ENCODE assay signal across 8 cellular contexts in the genomic region with DNA sequence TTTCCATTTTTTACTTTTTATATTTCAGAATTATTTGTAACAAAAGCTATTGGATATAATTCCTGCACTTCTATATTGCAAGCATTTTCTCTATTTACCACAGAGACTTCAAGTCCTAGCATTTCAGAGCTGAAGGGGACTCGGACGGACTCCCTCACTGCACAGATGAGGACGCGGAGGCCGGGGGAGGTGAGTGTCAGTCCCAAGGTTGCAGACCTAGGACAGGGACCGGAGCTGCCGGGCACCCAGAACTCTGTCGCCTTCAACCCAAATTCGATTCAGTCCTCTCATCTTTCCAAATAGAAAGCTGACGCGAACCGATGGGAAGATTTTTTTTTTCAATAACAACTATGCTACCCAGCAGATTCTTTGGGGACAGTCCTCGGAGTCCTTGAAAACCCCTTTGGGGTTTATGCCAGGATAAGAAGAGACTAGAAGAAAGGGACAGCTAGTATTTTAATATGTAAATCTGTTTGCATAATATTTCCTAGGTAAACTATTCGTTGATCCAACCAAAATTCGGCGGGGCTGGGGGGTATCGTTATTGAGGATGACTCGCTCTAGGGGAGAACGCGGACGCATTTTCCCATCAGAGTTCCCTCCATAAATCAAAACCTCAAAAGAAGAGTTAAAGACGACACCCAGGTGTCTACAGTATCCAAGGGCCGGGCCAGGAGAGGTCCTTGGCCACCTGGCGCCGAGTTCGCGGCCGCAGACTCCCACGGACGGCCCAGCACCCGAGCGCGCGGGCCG. TPM values are rescaled to one million over a fixed set of nuclear protein-coding genes. Genes with fewer than 3 reads are reported as not detected.
A peak's percentile ranks its signal among the peaks of the same experiment; 100 is the strongest.
DNase-seq lines count a peak whose midpoint lies in the region; FAIRE-seq and TF ChIP-seq lines count a peak whose summit lies in the region.

No MANE protein-coding gene starts in this region.

- FAIRE-seq in GM12892 (lab: Jason Lieb, UNC) = no peak

- H3K27me3 ChIP-seq in ectodermal cell (ENCODE audit: control insufficient read depth, insufficient read depth, low read length, poor library complexity, severe bottlenecking) (peaks cover 52% of the 10 kb centered on the region), neuron (ENCODE audit: insufficient read depth, low read length) (peaks cover 50% of the 10 kb centered on the region)

- H3K4me3 ChIP-seq in ectodermal cell (ENCODE audit: insufficient read depth, low read depth, low read length) = peak overlapping the region; percentile 53
- H3K4me3 ChIP-seq in neuron (ENCODE audit: low read length) = peak overlapping the region; percentile 53

- H3K4me1 ChIP-seq in ectodermal cell (ENCODE audit: control insufficient read depth, insufficient read depth, low read length) (no peaks in the 10 kb centered on the region), neuron (ENCODE audit: insufficient read depth, low read length) (peaks cover 3% of the 10 kb centered on the region)

- H3K4me3 Mint-ChIP-seq in IgD-negative memory B cell = peak overlapping the region; percentile 76 to 88 (median 86)

- H2AFZ ChIP-seq in neuron (ENCODE audit: low read depth, low read length) = peak overlapping the region; percentile 100

- H3K9me3 ChIP-seq in ectodermal cell (ENCODE audit: control insufficient read depth, low read length) (no peaks in the 10 kb centered on the region), neuron (ENCODE audit: low read length) (peaks cover 1% of the 10 kb centered on the region)

- peaks cover 0 to 2% (median 0%) of the 10 kb centered on the region in 3 donors for H3K9me3 Mint-ChIP-seq in IgD-negative memory B cell

- H3K36me3 ChIP-seq in ectodermal cell (ENCODE audit: control insufficient read depth, insufficient read depth, low read length) (no peaks in the 10 kb centered on the region), neuron (ENCODE audit: insufficient read depth, low read length) (no peaks in the 10 kb centered on the region)

- TF ChIP-seq POLR2A in GM12892 (IDR thresholded peaks at IDR 0.05; ENCODE audit: low read depth, low read length) = no peak

- H3K27ac ChIP-seq in ectodermal cell (ENCODE audit: insufficient read depth, low read depth, low read length, poor library complexity, severe bottlenecking) = no peak overlapping the region

- H3K36me3 Mint-ChIP-seq in IgD-negative memory B cell = no peaks in the 10 kb centered on the region

- H3K27me3 Mint-ChIP-seq in IgD-negative memory B cell = peaks cover 35% of the 10 kb centered on the region

- peaks cover 2 to 13% (median 6%) of the 10 kb centered on the region in 3 donors for H3K4me1 Mint-ChIP-seq in IgD-negative memory B cell

- peak overlapping the region in 2 of 3 donors; percentile 40 to 50 for H3K27ac Mint-ChIP-seq in IgD-negative memory B cell

- DNase-seq in D341Med (ENCODE audit: low spot score) = peak; percentile 27
- no peak for DNase-seq in putamen (ENCODE audit: low spot score)
- DNase-seq in AG08395 (ENCODE audit: low spot score) = no peak
- DNase-seq in GM12892 (ENCODE audit: insufficient read length) = no peak
- DNase-seq in NCI-H2196 (lab: John Stamatoyannopoulos, UW; ENCODE audit: unreplicated experiment) = no peak

- WGBS in ectodermal cell, 2 experiments = 10% methylated on average over 35 of the region's 35 CpGs

RNA-seq across cellular contexts. Expression of gene FLT3, which starts 0.8 kb away (rescaled TPM):
- 0.80 TPM for polyA plus RNA-seq in IgD-negative memory B cell
- polyA plus RNA-seq in ectodermal cell (2013, experiment 1 of 4) = 0.59 TPM
- polyA plus RNA-seq in ectodermal cell (2013, experiment 2 of 4) = 0.41 TPM
- 0.59 TPM for polyA plus RNA-seq in ectodermal cell (2013, experiment 3 of 4)
- 0.49 TPM for polyA plus RNA-seq in ectodermal cell (2013, experiment 4 of 4)
- polyA plus RNA-seq in GM12892 (2012; ENCODE audit: missing spikeins) = 0.40 TPM

RNA-seq across cellular contexts. Expression of gene PAN3, which starts 38.8 kb away (rescaled TPM):
- polyA plus RNA-seq in IgD-negative memory B cell = 7.6 TPM
- 29.7 TPM for polyA plus RNA-seq in ectodermal cell (2013, experiment 1 of 4)
- 35.5 TPM for polyA plus RNA-seq in ectodermal cell (2013, experiment 2 of 4)
- 23.1 TPM for polyA plus RNA-seq in ectodermal cell (2013, experiment 3 of 4)
- 26.6 TPM for polyA plus RNA-seq in ectodermal cell (2013, experiment 4 of 4)
- polyA plus RNA-seq in GM12892 (2012; ENCODE audit: missing spikeins) = 20.8 TPM
